7 cellular contexts compared by ENCODE assay signal in genomic region chrX:86910027-86910426, GRCh38.
"Had no signal": no experiment of that assay in that cellular context is flagged by ENCODE, and none has a peak within 500 bp of the region (broad histone marks: within the 10 kb centered on the region; RNA-seq: fewer than 3 reads in every experiment).

No MANE protein-coding gene starts in this region.

- DNase-seq: GDM1, GF-D8 had no signal

- FAIRE-seq: GM12878, GM12891, GM12892, GM18507, GM19239 had no signal

- H3K4me3 ChIP-seq: GM12878 had no signal
